Comparison of ENCODE assay signal across 20 cellular contexts in the genomic region with DNA sequence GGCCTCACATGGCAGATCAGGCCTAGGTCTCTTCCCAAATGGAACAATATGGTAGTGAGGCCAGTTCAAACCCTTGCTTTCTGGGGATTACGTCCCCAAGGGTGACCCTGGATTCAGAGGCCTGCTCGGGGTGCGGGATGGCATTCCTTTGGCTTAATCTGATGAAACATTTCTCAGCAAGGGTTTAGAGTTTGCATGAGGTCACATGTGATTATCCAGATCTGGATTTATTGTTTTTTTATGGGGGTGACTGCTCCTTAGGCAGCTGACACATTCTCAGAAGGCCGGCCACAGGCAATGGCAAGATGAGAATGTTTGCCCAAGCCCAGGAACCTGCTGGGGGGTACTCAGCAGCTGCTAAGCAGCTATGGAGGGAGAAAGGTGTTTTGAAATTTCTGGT. TPM values are rescaled to one million over a fixed set of nuclear protein-coding genes. Genes with fewer than 3 reads are reported as not detected.
A peak's percentile ranks its signal among the peaks of the same experiment; 100 is the strongest.
DNase-seq lines count a peak whose midpoint lies in the region; ATAC-seq and TF ChIP-seq lines count a peak whose summit lies in the region.
"Had no signal": no experiment of that assay in that cellular context is flagged by ENCODE, and none has a peak within 500 bp of the region (broad histone marks: within the 10 kb centered on the region; RNA-seq: fewer than 3 reads in every experiment).

No MANE protein-coding gene starts in this region.

- in situ Hi-C loops in IMR-90 (cut with MboI; ENCODE audit: low sequenced_read_pairs), result no loop called here

- H3K4me1 ChIP-seq in IMR-90 (ENCODE audit: control insufficient read depth, insufficient read depth, low read length), result peaks cover 5% of the 10 kb centered on the region; the same call in 1 of the 2 replicates
- H3K4me1 ChIP-seq in neural progenitor cell, result no peaks in the 10 kb centered on the region
- H3K4me1 ChIP-seq: BE2C, gastrocnemius medialis, vagina had no signal

- no peak for ATAC-seq in activated CD4-positive, alpha-beta T cell treated with anti-CD3 and anti-CD28 coated beads for 36 hours
- no peak for ATAC-seq in IMR-90 (ENCODE audit: low read depth)
- ATAC-seq in activated T-helper 17 cell treated with anti-CD3 and anti-CD28 coated beads, Interleukin-2, amount 50 U/mL, for 72 hours (replicated peaks), result no peak
- no peak for ATAC-seq in left ventricle myocardium superior
- no peak for ATAC-seq in GM21619 (IDR thresholded peaks at IDR 0.05; ENCODE audit: unreplicated experiment)
- ATAC-seq: A549, gastrocnemius medialis, sciatic nerve had no signal

- CTCF ChIA-PET in activated CD4-positive, alpha-beta T cell treated with anti-CD3 and anti-CD28 coated beads for 36 hours (lab: Charles Lee), result interaction anchor here (1.0 to 1.7 kb wide), 2 partner anchors 14 to 26 kb away, joined by 4 to 6 read pairs; no protein-coding TSS in a partner anchor
- CTCF ChIA-PET in IMR-90 (lab: Yijun Ruan, JAX), result no interaction called here

- H2AK9ac ChIP-seq in IMR-90 (replicated peaks; ENCODE audit: low read depth, low read length, poor library complexity), result no peak overlapping the region

- H3K14ac ChIP-seq in IMR-90 (replicated peaks; ENCODE audit: low read depth, low read length), result no peak overlapping the region

- H4K8ac ChIP-seq in IMR-90 (ENCODE audit: low read depth in 2 of 2, low read length in 2 of 2), result no peak overlapping the region

- POLR2A ChIA-PET in activated CD4-positive, alpha-beta T cell treated with anti-CD3 and anti-CD28 coated beads for 36 hours (lab: Charles Lee), result no interaction called here
- POLR2A ChIA-PET in IMR-90 (lab: Charles Lee; ENCODE audit: unreplicated experiment), result no interaction called here

- H2BK120ac ChIP-seq in IMR-90 (ENCODE audit: low read depth, low read length), result no peak overlapping the region

- DNase-seq in activated CD4-positive, alpha-beta T cell treated with anti-CD3 and anti-CD28 coated beads for 36 hours, result no peak
- DNase-seq in activated CD4-positive, alpha-beta T cell treated with anti-CD3 and anti-CD28 coated beads, Interleukin-2, amount 50 U/mL, for 4 hours, result no peak
- DNase-seq in IMR-90 (no peak), neural progenitor cell (ENCODE audit: low spot score) (peak; percentile 9), left ventricle myocardium superior (no peak), amniotic stem cell (lab: John Stamatoyannopoulos, UW) (no peak)
- DNase-seq: BE2C, gastrocnemius medialis, H7, KBM-7, kidney, naive B cell, NCI-H1930, NCI-H446 treated with DMSO at 0.1 percent for 48 hours had no signal

- H3K36me3 Mint-ChIP-seq in activated CD4-positive, alpha-beta T cell treated with anti-CD3 and anti-CD28 coated beads for 36 hours (ENCODE audit: low read depth), result no peaks in the 10 kb centered on the region
- H3K36me3 Mint-ChIP-seq in activated T-helper 17 cell treated with anti-CD3 and anti-CD28 coated beads, Interleukin-2, amount 50 U/mL, for 72 hours (ENCODE audit: low read depth), result peaks cover 7% of the 10 kb centered on the region
- no peaks in the 10 kb centered on the region for H3K36me3 Mint-ChIP-seq in neural progenitor cell
- H3K36me3 Mint-ChIP-seq: naive B cell had no signal

- H3K36me3 ChIP-seq in IMR-90 (ENCODE audit: control insufficient read depth, insufficient read depth, low read length) (no peaks in the 10 kb centered on the region; the same call in 1 of the 2 replicates), neural progenitor cell (no peaks in the 10 kb centered on the region)
- H3K36me3 ChIP-seq: BE2C, gastrocnemius medialis, vagina had no signal

- no peak overlapping the region for H2BK15ac ChIP-seq in IMR-90 (ENCODE audit: low read depth, low read length)

- WGBS in IMR-90 (ENCODE audit: extremely low coverage in 2 of 2, insufficient read length in 1 of 2), 2 experiments, result 67% methylated on average over 3 of the region's 4 CpGs; no CpG with 5 or more reads in 1 of the 2 experiments

- H3K9ac ChIP-seq in IMR-90 (ENCODE audit: low read depth, low read length) (no peak overlapping the region), neural progenitor cell (no peak overlapping the region)

- H3K4ac ChIP-seq in IMR-90 (ENCODE audit: low read depth, low read length), result no peak overlapping the region

- H2AFZ ChIP-seq in IMR-90 (replicated peaks; ENCODE audit: low read length, poor library complexity) (no peak overlapping the region), neural progenitor cell (replicated peaks) (no peak overlapping the region)

- H4K5ac ChIP-seq in IMR-90 (ENCODE audit: low read depth, low read length), result no peak overlapping the region

- H3K4me3 Mint-ChIP-seq in activated CD4-positive, alpha-beta T cell treated with anti-CD3 and anti-CD28 coated beads for 36 hours, result no peak overlapping the region
- H3K4me3 Mint-ChIP-seq in activated T-helper 17 cell treated with anti-CD3 and anti-CD28 coated beads, Interleukin-2, amount 50 U/mL, for 72 hours, result peak overlapping the region; percentile 61
- H3K4me3 Mint-ChIP-seq in neural progenitor cell, result no peak overlapping the region
- H3K4me3 Mint-ChIP-seq: naive B cell had no signal

- no peaks in the 10 kb centered on the region for H3K79me2 ChIP-seq in neural progenitor cell (ENCODE audit: low read depth)

- no peaks in the 10 kb centered on the region for H3K27me3 Mint-ChIP-seq in activated CD4-positive, alpha-beta T cell treated with anti-CD3 and anti-CD28 coated beads for 36 hours
- H3K27me3 Mint-ChIP-seq in activated T-helper 17 cell treated with anti-CD3 and anti-CD28 coated beads, Interleukin-2, amount 50 U/mL, for 72 hours, result no peaks in the 10 kb centered on the region
- no peaks in the 10 kb centered on the region for H3K27me3 Mint-ChIP-seq in neural progenitor cell (ENCODE audit: insufficient read depth, low read depth)
- H3K27me3 Mint-ChIP-seq: naive B cell had no signal

- H3K79me1 ChIP-seq in IMR-90 (ENCODE audit: low read depth in 1 of 2, low read length in 2 of 2), result peaks cover 19% of the 10 kb centered on the region in 2 experiments; a peak in 3 of 4 replicates

- no peak overlapping the region for H2BK5ac ChIP-seq in IMR-90 (ENCODE audit: low read depth, low read length, poor library complexity, severe bottlenecking)

- H2BK20ac ChIP-seq in IMR-90 (ENCODE audit: low read depth, low read length), result no peak overlapping the region

- dilution Hi-C loops in IMR-90 (cut with HindIII; ENCODE audit: low sequenced_read_pairs, unreplicated experiment), result no loop called here

- H4K20me1 ChIP-seq in IMR-90 (ENCODE audit: insufficient read depth, low read length) (no peaks in the 10 kb centered on the region), neural progenitor cell (ENCODE audit: low read depth) (no peaks in the 10 kb centered on the region)

- H3K4me1 Mint-ChIP-seq in activated CD4-positive, alpha-beta T cell treated with anti-CD3 and anti-CD28 coated beads for 36 hours, result peaks cover 80% of the 10 kb centered on the region
- H3K4me1 Mint-ChIP-seq in activated T-helper 17 cell treated with anti-CD3 and anti-CD28 coated beads, Interleukin-2, amount 50 U/mL, for 72 hours, result peaks cover 71% of the 10 kb centered on the region
- peaks cover 4% of the 10 kb centered on the region for H3K4me1 Mint-ChIP-seq in neural progenitor cell

- H4K91ac ChIP-seq in IMR-90 (ENCODE audit: insufficient read depth, low read depth, low read length), result 0 out of 2 replicates have a peak overlapping the region, but pooled peaks have one; percentile 13

- no peak overlapping the region for H2AK5ac ChIP-seq in IMR-90 (ENCODE audit: low read depth, low read length)

- H3K56ac ChIP-seq in IMR-90 (ENCODE audit: extremely low read depth, insufficient read depth, low read length), result no peak overlapping the region

- no peaks in the 10 kb centered on the region for H3F3A ChIP-seq in neural progenitor cell (ENCODE audit: low read depth)

- no peaks in the 10 kb centered on the region for H3K9me3 ChIP-seq in IMR-90 (ENCODE audit: control insufficient read depth, insufficient read depth, low read length)
- H3K9me3 ChIP-seq in neural progenitor cell (ENCODE audit: low read depth), result no peaks in the 10 kb centered on the region
- H3K9me3 ChIP-seq: A549, BE2C, gastrocnemius medialis, vagina had no signal

- H3K27ac Mint-ChIP-seq in activated CD4-positive, alpha-beta T cell treated with anti-CD3 and anti-CD28 coated beads for 36 hours, result peak overlapping the region; percentile 75
- H3K27ac Mint-ChIP-seq in activated T-helper 17 cell treated with anti-CD3 and anti-CD28 coated beads, Interleukin-2, amount 50 U/mL, for 72 hours, result peak overlapping the region; percentile 49
- no peak overlapping the region for H3K27ac Mint-ChIP-seq in neural progenitor cell

- intact Hi-C loops in activated CD4-positive, alpha-beta T cell treated with anti-CD3 and anti-CD28 coated beads for 36 hours (cut with DNase I, micrococcal nuclease), result no loop called here
- intact Hi-C loops in IMR-90 (cut with micrococcal nuclease), result no loop called here
- intact Hi-C loops in left ventricle myocardium superior (cut with micrococcal nuclease), result no loop called here

- TF ChIP-seq RAD21 in IMR-90 (IDR thresholded peaks at IDR 0.05; ENCODE audit: low read length), result no peak

- TF ChIP-seq CTCF in IMR-90 (conservative IDR thresholded peaks at IDR 0.05; ENCODE audit: low read depth, low read length) (no peak), neural progenitor cell (IDR thresholded peaks at IDR 0.05) (no peak)

- no peak for TF ChIP-seq POLR2A in IMR-90 (IDR thresholded peaks at IDR 0.05; ENCODE audit: low read depth, low read length)

- H3K9me3 Mint-ChIP-seq in activated CD4-positive, alpha-beta T cell treated with anti-CD3 and anti-CD28 coated beads for 36 hours (ENCODE audit: low read depth), result no peaks in the 10 kb centered on the region
- H3K9me3 Mint-ChIP-seq in activated T-helper 17 cell treated with anti-CD3 and anti-CD28 coated beads, Interleukin-2, amount 50 U/mL, for 72 hours, result no peaks in the 10 kb centered on the region
- H3K9me3 Mint-ChIP-seq in neural progenitor cell, result no peaks in the 10 kb centered on the region
- H3K9me3 Mint-ChIP-seq: naive B cell had no signal

- H3K23ac ChIP-seq in IMR-90 (ENCODE audit: low read depth, low read length), result no peak overlapping the region

- no peak overlapping the region for H3K27ac ChIP-seq in IMR-90 (ENCODE audit: insufficient read depth, low read length)
- H3K27ac ChIP-seq in neural progenitor cell, result no peak overlapping the region
- H3K27ac ChIP-seq: A549, gastrocnemius medialis, SK-N-MC, vagina had no signal

- H3K4me2 ChIP-seq in IMR-90 (ENCODE audit: low read depth, low read length), result no peak overlapping the region
- no peak overlapping the region for H3K4me2 ChIP-seq in neural progenitor cell
- H3K4me2 ChIP-seq: A549 had no signal

- H3K9me1 ChIP-seq in IMR-90 (ENCODE audit: insufficient read depth, low read length), result no peaks in the 10 kb centered on the region

- H3K4me3 ChIP-seq in IMR-90 (ENCODE audit: insufficient read depth, low read depth, low read length), result no peak overlapping the region
- H3K4me3 ChIP-seq in neural progenitor cell, result no peak overlapping the region
- H3K4me3 ChIP-seq: A549, gastrocnemius medialis, SK-N-MC, vagina had no signal

- BruUV-seq in IMR-90 (replicated peaks; lab: Mats Ljungman, UMichigan), result no TSS peak

- H3K18ac ChIP-seq in IMR-90 (ENCODE audit: low read depth, low read length), result no peak overlapping the region

- no peaks in the 10 kb centered on the region for H3K27me3 ChIP-seq in IMR-90 (ENCODE audit: control insufficient read depth, insufficient read depth, low read length)
- no peaks in the 10 kb centered on the region for H3K27me3 ChIP-seq in neural progenitor cell
- H3K27me3 ChIP-seq: BE2C, gastrocnemius medialis, vagina had no signal

RNA-seq across cellular contexts. Expression of a gene that starts 37.7 kb away (rescaled TPM):
- total RNA-seq in activated CD4-positive, alpha-beta T cell treated with anti-CD3 and anti-CD28 coated beads for 36 hours, result 1 to 10 TPM; 6.7 to 7.8 TPM
- total RNA-seq in IMR-90 (2012; rRNA removed) (44.1 and 52.5 TPM in 2 replicates), neural progenitor cell (ENCODE audit: low replicate concordance) (28.5 and 37.4 TPM in 2 replicates), left ventricle myocardium superior (35.0 TPM)
- 37.8 and 47.4 TPM in 2 replicates for polyA plus RNA-seq in IMR-90 (2012; rRNA removed)
- 41.6 and 46.4 TPM in 2 replicates for polyA plus RNA-seq in IMR-90 (2012; cell fraction: cytosol; rRNA removed)
- 29.4 and 35.2 TPM in 2 replicates for polyA plus RNA-seq in IMR-90 (2012; cell fraction: nucleus; rRNA removed; ENCODE audit: low replicate concordance)
- total RNA-seq in activated T-helper 17 cell treated with anti-CD3 and anti-CD28 coated beads, Interleukin-2, amount 50 U/mL, for 72 hours, result 10 to 100 TPM; 19.3 to 32.7 TPM
